In genomic region chr18:11960743-11961380, GRCh38 we compare ENCODE assay signal across 18 cellular contexts.
"Had no signal": no experiment of that assay in that cellular context is flagged by ENCODE, and none has a peak within 500 bp of the region (broad histone marks: within the 10 kb centered on the region; RNA-seq: fewer than 3 reads in every experiment).

No MANE protein-coding gene starts in this region.

- H3K27me3 Mint-ChIP-seq: activated T-cell treated with anti-CD3 and anti-CD28 coated beads, Interleukin-2, amount 50 U/mL, for 24 hours had no signal

- H3K27ac ChIP-seq: body of pancreas, tibial artery, uterus had no signal

- FAIRE-seq: keratinocyte had no signal

- H3K27ac Mint-ChIP-seq: activated CD4-positive, alpha-beta T cell treated with anti-CD3 and anti-CD28 coated beads, Interleukin-2, amount 10 ng/mL, durations not matched to agents 7 days and 5 days; activated CD8-positive, alpha-beta T cell treated with anti-CD3 and anti-CD28 coated beads, Interleukin-2, amount 10 ng/mL, durations not matched to agents 7 days and 5 days; activated naive CD4-positive, alpha-beta T cell treated with anti-CD3 and anti-CD28 coated beads for 36 hours; activated T-cell treated with anti-CD3 and anti-CD28 coated beads, Interleukin-2, amount 50 U/mL, for 24 hours; activated T-helper 2 cell treated with anti-CD3 and anti-CD28 coated beads, Interferon-gamma antibody, Interleukin-2, Interleukin-4, amounts not matched to agents 10 μg/mL and 5 μg/mL and 100 μg/mL, durations not matched to agents 14 hours and 24 hours and 36 hours had no signal

- H3K4me1 ChIP-seq: uterus had no signal

- DNase-seq: activated CD4-positive, alpha-beta T cell treated with anti-CD3 and anti-CD28 coated beads, Interleukin-2, amount 10 ng/mL, durations not matched to agents 7 days and 5 days; activated CD4-positive, CD25-positive, alpha-beta regulatory T cell; activated CD8-positive, alpha-beta T cell treated with anti-CD3 and anti-CD28 coated beads, Interleukin-2, amount 10 ng/mL, durations not matched to agents 7 days and 5 days; activated naive CD4-positive, alpha-beta T cell treated with anti-CD3 and anti-CD28 coated beads for 36 hours; activated T-cell treated with anti-CD3 and anti-CD28 coated beads, Interleukin-2, amount 50 U/mL, for 24 hours; central memory CD4-positive, alpha-beta T cell; foreskin melanocyte; midbrain; nephron progenitor cell; stimulated activated CD4-positive, alpha-beta T cell treated with anti-CD3 and anti-CD28 coated beads, Interleukin-2, amount 100 ng/mL, for 24 hours; stimulated activated naive CD4-positive, alpha-beta T cell treated with Interleukin-2 at 50 U/mL for 16 hours; T-helper 9 cell; tibial artery; uterus had no signal

- H3K36me3 ChIP-seq: tibial artery, uterus had no signal

- ATAC-seq: activated CD8-positive, alpha-beta T cell treated with anti-CD3 and anti-CD28 coated beads, Interleukin-2, amount 10 ng/mL, durations not matched to agents 7 days and 5 days; body of pancreas had no signal

- H3K27me3 ChIP-seq: body of pancreas, tibial artery, uterus had no signal

- H3K9me3 ChIP-seq: body of pancreas, uterus had no signal

- H3K4me3 Mint-ChIP-seq: activated CD4-positive, alpha-beta T cell treated with anti-CD3 and anti-CD28 coated beads, Interleukin-2, amount 10 ng/mL, durations not matched to agents 7 days and 5 days; activated CD8-positive, alpha-beta T cell treated with anti-CD3 and anti-CD28 coated beads, Interleukin-2, amount 10 ng/mL, durations not matched to agents 7 days and 5 days; activated naive CD4-positive, alpha-beta T cell treated with anti-CD3 and anti-CD28 coated beads for 36 hours; activated T-cell treated with anti-CD3 and anti-CD28 coated beads, Interleukin-2, amount 50 U/mL, for 24 hours; nephron progenitor cell had no signal

- H3K4me3 ChIP-seq: body of pancreas, lung, tibial artery, uterus had no signal

- H3K4me1 Mint-ChIP-seq: activated CD4-positive, alpha-beta T cell treated with anti-CD3 and anti-CD28 coated beads, Interleukin-2, amount 10 ng/mL, durations not matched to agents 7 days and 5 days had no signal
